9 cellular contexts compared by ENCODE assay signal in the genomic region with DNA sequence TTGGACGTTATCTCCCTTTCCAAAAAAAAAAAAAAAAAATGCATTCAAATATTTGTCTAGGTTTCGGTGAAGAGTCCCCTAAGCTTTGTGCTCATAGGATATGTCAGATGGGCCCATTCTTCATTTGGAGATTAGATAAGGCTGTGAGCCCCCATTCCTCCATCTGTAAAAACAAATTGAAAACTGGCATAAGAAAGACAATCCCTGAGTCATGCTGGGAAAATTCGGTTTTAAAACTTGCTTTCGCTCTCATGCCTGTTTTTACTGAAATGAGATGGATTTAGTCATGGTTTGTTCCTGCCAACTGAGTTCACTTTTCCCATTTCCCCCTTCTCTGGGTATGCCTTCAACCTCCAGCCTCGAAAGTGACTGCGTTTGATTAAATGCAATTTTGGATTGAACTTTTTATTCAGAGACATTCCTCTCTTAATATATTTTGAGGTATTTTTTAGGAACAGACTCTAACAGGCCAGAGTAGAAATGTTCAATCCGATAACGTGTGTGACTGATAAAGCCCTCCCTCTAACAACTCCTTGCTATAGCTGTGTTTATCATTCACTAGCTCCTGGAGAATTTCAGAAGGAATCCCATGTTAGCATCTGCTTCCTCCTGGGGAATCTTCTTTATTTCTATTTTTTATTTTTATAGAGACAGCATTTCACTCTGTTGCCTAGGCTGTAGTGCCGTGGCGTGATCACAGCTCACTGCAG.
DNase-seq lines count a peak whose midpoint lies in the region; ATAC-seq, FAIRE-seq and TF ChIP-seq lines count a peak whose summit lies in the region.
"Had no signal": no experiment of that assay in that cellular context is flagged by ENCODE, and none has a peak within 500 bp of the region (broad histone marks: within the 10 kb centered on the region; RNA-seq: fewer than 3 reads in every experiment).

No MANE protein-coding gene starts in this region.

- no peak for ATAC-seq in HG03135 (IDR thresholded peaks at IDR 0.05; ENCODE audit: unreplicated experiment)

- TF ChIP-seq CTCF in OCI-LY3 (IDR thresholded peaks at IDR 0.05; ENCODE audit: low read depth, low read length), result no peak
- TF ChIP-seq CTCF in epithelial cell of proximal tubule (conservative IDR thresholded peaks at IDR 0.05; ENCODE audit: low read depth, low read length), result no peak

- no peaks in the 10 kb centered on the region for H3K36me3 ChIP-seq in OCI-LY3 (replicated peaks; ENCODE audit: low read depth, low read length)
- H3K36me3 ChIP-seq in mesodermal cell (ENCODE audit: control insufficient read depth, insufficient read depth, low read length), result no peaks in the 10 kb centered on the region

- peaks cover 11% of the 10 kb centered on the region for H3K4me1 ChIP-seq in OCI-LY3 (ENCODE audit: low read length)
- peaks cover 37% of the 10 kb centered on the region for H3K4me1 ChIP-seq in mesodermal cell (ENCODE audit: control insufficient read depth, insufficient read depth, low read length, poor library complexity, severe bottlenecking)

- peak overlapping the region; percentile 44 for H3K4me2 ChIP-seq in OCI-LY3 (ENCODE audit: low read length)

- H2AFZ ChIP-seq in OCI-LY3 (ENCODE audit: low read depth, low read length), result no peak overlapping the region

- H3K79me2 ChIP-seq in OCI-LY3 (ENCODE audit: low read length), result no peaks in the 10 kb centered on the region

- 76 to 83% methylated on average over 6 to 7 of the region's 10 CpGs for WGBS in mesodermal cell (ENCODE audit: insufficient coverage in 2 of 2), 2 experiments

- H4K20me1 ChIP-seq in OCI-LY3 (ENCODE audit: insufficient read depth, low read length), result no peaks in the 10 kb centered on the region

- no peak overlapping the region for H3K27ac ChIP-seq in OCI-LY3 (ENCODE audit: low read length)
- H3K27ac ChIP-seq in mesodermal cell (ENCODE audit: low read depth, low read length, severe bottlenecking), result peak overlapping the region; percentile 74

- peak; percentile 19 for DNase-seq in epithelial cell of proximal tubule (ENCODE audit: low read depth)
- DNase-seq in urothelium cell line (ENCODE audit: low spot score), result no peak
- DNase-seq in NCI-H128 (lab: John Stamatoyannopoulos, UW; ENCODE audit: unreplicated experiment), result no peak
- no peak for DNase-seq in SK-N-DZ (ENCODE audit: low spot score)
- DNase-seq: activated T-cell treated with anti-CD3 and anti-CD28 coated beads, Interleukin-2, amount 50 U/mL, for 1 hour; Karpas-422 had no signal

- H3K4me3 ChIP-seq in OCI-LY3 (ENCODE audit: low read length) (no peak overlapping the region), epithelial cell of proximal tubule (ENCODE audit: low read depth, low read length) (no peak overlapping the region), mesodermal cell (ENCODE audit: extremely low read depth, insufficient read depth, low read length, poor library complexity, severe bottlenecking) (no peak overlapping the region)

- H3K9ac ChIP-seq in OCI-LY3 (ENCODE audit: low read length), result no peak overlapping the region

- H3K27me3 ChIP-seq in OCI-LY3 (ENCODE audit: low read depth, low read length), result no peaks in the 10 kb centered on the region

- H3K9me3 ChIP-seq in OCI-LY3 (ENCODE audit: insufficient read depth, low read length) (no peaks in the 10 kb centered on the region), mesodermal cell (ENCODE audit: control insufficient read depth, low read length) (no peaks in the 10 kb centered on the region)

- peak; percentile 23 for FAIRE-seq in urothelium cell line (lab: Jason Lieb, UNC)
